8 cellular contexts compared by ENCODE assay signal in genomic region chr7:158827411-158828342, GRCh38. TPM values are rescaled to one million over a fixed set of nuclear protein-coding genes. Genes with fewer than 3 reads are reported as not detected.
DNase-seq lines count a peak whose midpoint lies in the region; TF ChIP-seq lines count a peak whose summit lies in the region.

No MANE protein-coding gene starts in this region.

- H2AK5ac ChIP-seq in trophoblast cell (ENCODE audit: low read length), result no peak overlapping the region

- peak overlapping the region; percentile 62 for H2AFZ ChIP-seq in SU-DHL-6 (ENCODE audit: low read depth, low read length, severe bottlenecking)
- H2AFZ ChIP-seq in trophoblast cell (ENCODE audit: insufficient read depth, low read length, poor library complexity), result no peak overlapping the region

- peak overlapping the region; percentile 78 for H3K4me3 ChIP-seq in SU-DHL-6 (ENCODE audit: insufficient read depth, low read length, poor library complexity, severe bottlenecking)
- peak overlapping the region; percentile 80 to 98 for H3K4me3 ChIP-seq in esophagus (ENCODE audit: low read depth in 1 of 2, low read length in 2 of 2)
- H3K4me3 ChIP-seq in trophoblast cell (ENCODE audit: low read depth, low read length), result peak overlapping the region; percentile 92

- H3K23ac ChIP-seq in trophoblast cell (ENCODE audit: low read length), result no peak overlapping the region

- H3K4me1 ChIP-seq in esophagus (ENCODE audit: control insufficient read depth in 2 of 2, insufficient read depth in 2 of 2, low read length in 1 of 2) (no peaks in the 10 kb centered on the region), trophoblast cell (ENCODE audit: control insufficient read depth in 1 of 2, insufficient read depth in 2 of 2, low read length in 2 of 2) (peaks cover 2 to 6% of the 10 kb centered on the region in 2 experiments)

- H3K79me2 ChIP-seq in SU-DHL-6 (ENCODE audit: insufficient read depth, low read length) (peaks cover 23% of the 10 kb centered on the region), trophoblast cell (ENCODE audit: control insufficient read depth, insufficient read depth, low read length, poor library complexity) (peaks cover 28% of the 10 kb centered on the region)

- WGBS in esophagus, 2 donors, result 18 to 19% methylated on average over 21 of the region's 21 CpGs
- WGBS in trophoblast cell (ENCODE audit: extremely low coverage, insufficient coverage, insufficient read length), result no CpG with 5 or more reads among the region's 21 CpGs

- peak overlapping the region; percentile 87 for H3K9ac ChIP-seq in SU-DHL-6 (ENCODE audit: low read length)
- peak overlapping the region; percentile 84 for H3K9ac ChIP-seq in trophoblast cell (ENCODE audit: low read length)

- H3K79me1 ChIP-seq in trophoblast cell (ENCODE audit: low read length), result peaks cover 16% of the 10 kb centered on the region

- no peak overlapping the region for H4K12ac ChIP-seq in trophoblast cell (ENCODE audit: low read depth, low read length)

- no peak overlapping the region for H2BK120ac ChIP-seq in trophoblast cell (ENCODE audit: insufficient read depth, low read length, poor library complexity)

- H3K9me3 ChIP-seq in SU-DHL-6 (ENCODE audit: insufficient read depth, low read length) (no peaks in the 10 kb centered on the region), esophagus (ENCODE audit: control insufficient read depth in 2 of 2, insufficient read depth in 1 of 2, low read depth in 1 of 2, low read length in 1 of 2) (no peaks in the 10 kb centered on the region), trophoblast cell (ENCODE audit: insufficient read depth, low read depth, low read length) (peaks cover 2% of the 10 kb centered on the region)

- H3K36me3 ChIP-seq in SU-DHL-6 (ENCODE audit: low read length) (no peaks in the 10 kb centered on the region), esophagus (ENCODE audit: control insufficient read depth in 2 of 2, insufficient read depth in 2 of 2, low read length in 1 of 2) (no peaks in the 10 kb centered on the region), trophoblast cell (ENCODE audit: control insufficient read depth in 1 of 2, insufficient read depth in 2 of 2, low read length in 2 of 2) (peaks cover 0 to 2% of the 10 kb centered on the region in 2 experiments)

- no peak overlapping the region for H2BK12ac ChIP-seq in trophoblast cell (ENCODE audit: low read length)

- H4K20me1 ChIP-seq in SU-DHL-6 (ENCODE audit: low read depth, low read length), result peaks cover 7% of the 10 kb centered on the region; the same call in 1 of the 2 replicates

- H4K91ac ChIP-seq in trophoblast cell (ENCODE audit: low read depth, low read length), result no peak overlapping the region

- H3K27ac ChIP-seq in SU-DHL-6 (ENCODE audit: low read depth, low read length) (peak overlapping the region; percentile 67; the same call in 1 of the 2 replicates), esophagus (ENCODE audit: low read depth in 2 of 2, low read length in 1 of 2) (peak overlapping the region; percentile 99 to 100), trophoblast cell (ENCODE audit: low read depth, low read length) (peak overlapping the region; percentile 97)

- H3K27me3 ChIP-seq in SU-DHL-6 (ENCODE audit: low read length), result no peaks in the 10 kb centered on the region
- no peaks in the 10 kb centered on the region for H3K27me3 ChIP-seq in esophagus (ENCODE audit: control insufficient read depth in 1 of 2, insufficient read depth in 2 of 2, low read length in 2 of 2)
- no peaks in the 10 kb centered on the region for H3K27me3 ChIP-seq in trophoblast cell (ENCODE audit: insufficient read depth, low read length)

- H3K14ac ChIP-seq in trophoblast cell (ENCODE audit: low read length), result no peak overlapping the region

- no peak overlapping the region for H4K8ac ChIP-seq in trophoblast cell (ENCODE audit: low read depth, low read length)

- peak; percentile 66 for DNase-seq in activated CD8-positive, alpha-beta memory T cell treated with anti-CD3 and anti-CD28 coated beads for 24 hours
- no peak for DNase-seq in activated CD8-positive, alpha-beta memory T cell treated with anti-CD3 and anti-CD28 coated beads, Interleukin-2, amount 50 U/mL, for 4 hours
- DNase-seq in trophoblast cell (peak; percentile 21 to 85), OCI-M1 (lab: John Stamatoyannopoulos, UW) (no peak), cerebellar nuclear complex (lab: John Stamatoyannopoulos, UW) (no peak), C1 segment of cervical spinal cord (lab: John Stamatoyannopoulos, UW) (no peak)

- peak overlapping the region; percentile 74 for H3K4me2 ChIP-seq in SU-DHL-6 (ENCODE audit: low read depth, low read length, poor library complexity, severe bottlenecking)
- peak overlapping the region; percentile 65 for H3K4me2 ChIP-seq in trophoblast cell (ENCODE audit: low read length)

- H2BK5ac ChIP-seq in trophoblast cell (ENCODE audit: low read depth, low read length, poor library complexity), result peak overlapping the region; percentile 93

- no peak overlapping the region for H3K18ac ChIP-seq in trophoblast cell (ENCODE audit: low read length)

- no peaks in the 10 kb centered on the region; the same call in 1 of the 2 replicates for H3F3A ChIP-seq in SU-DHL-6 (ENCODE audit: insufficient read depth)

- no peaks in the 10 kb centered on the region for H3K9me2 ChIP-seq in SU-DHL-6 (replicated peaks; ENCODE audit: insufficient read depth, low read length)

- H3K4ac ChIP-seq in trophoblast cell (ENCODE audit: low read depth, low read length), result peak overlapping the region; percentile 99

- TF ChIP-seq CTCF in SU-DHL-6 (IDR thresholded peaks at IDR 0.05; ENCODE audit: insufficient read depth, low read length, poor library complexity, severe bottlenecking), result no peak

RNA-seq across cellular contexts. Expression of gene ESYT2, which starts 1.6 kb away (rescaled TPM):
- polyA plus RNA-seq in esophagus, result 10 to 100 TPM; 25.4 to 28.9 TPM
- 58.7 and 59.5 TPM in 2 replicates for polyA plus RNA-seq in trophoblast cell (2013)

RNA-seq across cellular contexts. Expression of gene DYNC2I1, which starts 28.7 kb away (rescaled TPM):
- 10 to 100 TPM in 1 of 2 donors, 1 to 10 TPM in 1; 6.0 to 12.5 TPM for polyA plus RNA-seq in esophagus
- polyA plus RNA-seq in trophoblast cell (2013), result 7.6 and 7.8 TPM in 2 replicates

Comparison
In these comparisons a context has a peak if more than half of its experiments do, and no peak if none do; other contexts are left out.
1. DNase-seq: peak in activated CD8-positive, alpha-beta memory T cell treated with anti-CD3 and anti-CD28 coated beads for 24 hours (single experiment) and trophoblast cell (2 of 2); none in activated CD8-positive, alpha-beta memory T cell treated with anti-CD3 and anti-CD28 coated beads, Interleukin-2, amount 50 U/mL, for 4 hours (single experiment), OCI-M1 (single experiment), cerebellar nuclear complex (0 of 2) and C1 segment of cervical spinal cord (0 of 14).
2. Peak in every context shown above with its lines, with median percentiles within 50 percentile points of each other: H3K27ac ChIP-seq and H3K4me3 ChIP-seq.